ENCODE assay signal across 27 cellular contexts in genomic region chr7:26042237-26042636, GRCh38.
"Had no signal": no experiment of that assay in that cellular context is flagged by ENCODE, and none has a peak within 500 bp of the region (broad histone marks: within the 10 kb centered on the region; RNA-seq: fewer than 3 reads in every experiment).

No MANE protein-coding gene starts in this region.

- H3K4me1 ChIP-seq: suprapubic skin, testis, thyroid gland, tibial nerve, upper lobe of left lung, upper lobe of right lung, uterus, vagina had no signal

- H3K4me1 Mint-ChIP-seq: stimulated activated memory B cell treated with anti-CD40 and anti-IgM and Interleukin-4, amounts not matched to agents 10 μg/mL and 1 μg/mL and 100 μg/mL, for 72 hours; stimulated activated naive B cell treated with anti-CD40 and anti-IgM and Interleukin-4, amounts not matched to agents 10 μg/mL and 1 μg/mL and 100 μg/mL, for 72 hours had no signal

- H3K27me3 ChIP-seq: testis, thyroid gland, tibial nerve, upper lobe of left lung, uterus, vagina had no signal

- H3K27ac Mint-ChIP-seq: stimulated activated effector memory CD8-positive, alpha-beta T cell treated with anti-CD3 and anti-CD28 coated beads, Interleukin-12 subunit alpha, Interleukin-12 subunit beta, amount 100 ng/mL, for 72 hours; stimulated activated memory B cell treated with anti-CD40 and anti-IgM and Interleukin-4, amounts not matched to agents 10 μg/mL and 1 μg/mL and 100 μg/mL, for 72 hours; stimulated activated naive B cell treated with anti-CD40 and anti-IgM and Interleukin-4, amounts not matched to agents 10 μg/mL and 1 μg/mL and 100 μg/mL, for 72 hours; stimulated activated naive CD8-positive, alpha-beta T cell treated with anti-CD3 and anti-CD28 coated beads, Interleukin-15, Interleukin-2, amounts not matched to agents 100 ng/mL and 50 ng/mL, for 24 hours; type B pancreatic cell had no signal

- H3K36me3 ChIP-seq: stomach, suprapubic skin, thoracic aorta, thyroid gland, tibial nerve, transverse colon, upper lobe of left lung, upper lobe of right lung, uterus, vagina had no signal

- ATAC-seq: stimulated activated effector memory CD8-positive, alpha-beta T cell treated with anti-CD3 and anti-CD28 coated beads, Interleukin-12 subunit alpha, Interleukin-12 subunit beta, amount 100 ng/mL, for 72 hours; stimulated activated memory B cell treated with anti-CD40 and anti-IgM and Interleukin-4, amounts not matched to agents 10 μg/mL and 1 μg/mL and 100 μg/mL, for 72 hours; stimulated activated naive B cell treated with anti-CD40 and anti-IgM and Interleukin-4, amounts not matched to agents 10 μg/mL and 1 μg/mL and 100 μg/mL, for 72 hours; stimulated activated naive CD8-positive, alpha-beta T cell treated with anti-CD3 and anti-CD28 coated beads, Interleukin-15, amount 100 ng/mL, for 72 hours; stimulated activated naive CD8-positive, alpha-beta T cell treated with anti-CD3 and anti-CD28 coated beads, Interleukin-15, Interleukin-2, amounts not matched to agents 100 U/mL and 50 U/mL, for 24 hours; upper lobe of right lung had no signal

- H3K27ac ChIP-seq: stomach, suprapubic skin, testis, thoracic aorta, thyroid gland, tibial nerve, transverse colon, upper lobe of left lung, upper lobe of right lung, uterus, vagina had no signal

- H3K9me3 Mint-ChIP-seq: stimulated activated effector memory CD8-positive, alpha-beta T cell treated with anti-CD3 and anti-CD28 coated beads, Interleukin-12 subunit alpha, Interleukin-12 subunit beta, amount 100 ng/mL, for 72 hours; stimulated activated memory B cell treated with anti-CD40 and anti-IgM and Interleukin-4, amounts not matched to agents 10 μg/mL and 1 μg/mL and 100 μg/mL, for 72 hours; stimulated activated naive B cell treated with anti-CD40 and anti-IgM and Interleukin-4, amounts not matched to agents 10 μg/mL and 1 μg/mL and 100 μg/mL, for 72 hours; stimulated activated naive CD8-positive, alpha-beta T cell treated with anti-CD3 and anti-CD28 coated beads, Interleukin-15, amount 100 ng/mL, for 72 hours; stimulated activated naive CD8-positive, alpha-beta T cell treated with anti-CD3 and anti-CD28 coated beads, Interleukin-15, Interleukin-2, amounts not matched to agents 100 ng/mL and 50 ng/mL, for 24 hours had no signal

- DNase-seq: stimulated activated CD4-positive, alpha-beta T cell treated with anti-CD3 and anti-CD28 coated beads, Interleukin-2, amount 100 ng/mL, for 48 hours; stimulated activated CD4-positive, alpha-beta T cell treated with anti-CD3 and anti-CD28 coated beads, Interleukin-4, amount 100 ng/mL, for 1 hour; stimulated activated CD4-positive, alpha-beta T cell treated with anti-CD3 and anti-CD28 coated beads, Interleukin-4, amount 100 ng/mL, for 24 hours; stimulated activated CD4-positive, alpha-beta T cell treated with anti-CD3 and anti-CD28 coated beads, Interleukin-4, amount 100 ng/mL, for 4 hours; stimulated activated CD8-positive, alpha-beta memory T cell treated with anti-CD3 and anti-CD28 coated beads, Interleukin-4, amount 100 ng/mL, for 48 hours; stimulated activated naive B cell treated with anti-CD40 and anti-IgM and Interleukin-4, amounts not matched to agents 10 μg/mL and 1 μg/mL and 100 μg/mL, for 72 hours; stimulated activated naive CD4-positive, alpha-beta T cell; stimulated activated naive CD4-positive, alpha-beta T cell treated with Interleukin-2 at 50 U/mL for 16 hours; stimulated activated naive CD8-positive, alpha-beta T cell treated with anti-CD3 and anti-CD28 coated beads, Interleukin-15, amount 100 ng/mL, for 72 hours; stimulated activated naive CD8-positive, alpha-beta T cell treated with anti-CD3 and anti-CD28 coated beads, Interleukin-15, Interleukin-2, amounts not matched to agents 100 U/mL and 50 U/mL, for 24 hours; stomach; substantia nigra; testis; thyroid gland; transverse colon; trophoblast cell; upper lobe of left lung; upper lobe of right lung; uterus had no signal

- H3K4me3 Mint-ChIP-seq: stimulated activated effector memory CD8-positive, alpha-beta T cell treated with anti-CD3 and anti-CD28 coated beads, Interleukin-12 subunit alpha, Interleukin-12 subunit beta, amount 100 ng/mL, for 72 hours; stimulated activated memory B cell treated with anti-CD40 and anti-IgM and Interleukin-4, amounts not matched to agents 10 μg/mL and 1 μg/mL and 100 μg/mL, for 72 hours; stimulated activated naive B cell treated with anti-CD40 and anti-IgM and Interleukin-4, amounts not matched to agents 10 μg/mL and 1 μg/mL and 100 μg/mL, for 72 hours; stimulated activated naive CD8-positive, alpha-beta T cell treated with anti-CD3 and anti-CD28 coated beads, Interleukin-15, amount 100 ng/mL, for 72 hours; stimulated activated naive CD8-positive, alpha-beta T cell treated with anti-CD3 and anti-CD28 coated beads, Interleukin-15, Interleukin-2, amounts not matched to agents 100 ng/mL and 50 ng/mL, for 24 hours; type B pancreatic cell had no signal

- H3K36me3 Mint-ChIP-seq: stimulated activated effector memory CD8-positive, alpha-beta T cell treated with anti-CD3 and anti-CD28 coated beads, Interleukin-12 subunit alpha, Interleukin-12 subunit beta, amount 100 ng/mL, for 72 hours; stimulated activated memory B cell treated with anti-CD40 and anti-IgM and Interleukin-4, amounts not matched to agents 10 μg/mL and 1 μg/mL and 100 μg/mL, for 72 hours; stimulated activated naive B cell treated with anti-CD40 and anti-IgM and Interleukin-4, amounts not matched to agents 10 μg/mL and 1 μg/mL and 100 μg/mL, for 72 hours; type B pancreatic cell had no signal

- H3K9me3 ChIP-seq: stomach, suprapubic skin, testis, thoracic aorta, thyroid gland, tibial nerve, transverse colon, upper lobe of left lung, upper lobe of right lung, uterus, vagina had no signal

- H3K4me3 ChIP-seq: stomach, suprapubic skin, testis, thoracic aorta, thyroid gland, tibial nerve, transverse colon, upper lobe of left lung, upper lobe of right lung, uterus, vagina had no signal
